Comparison of ENCODE assay signal across 18 cellular contexts in genomic region chr4:142519342-142519741, GRCh38.
DNase-seq lines count a peak whose midpoint lies in the region; ATAC-seq, FAIRE-seq and TF ChIP-seq lines count a peak whose summit lies in the region.
"Had no signal": no experiment of that assay in that cellular context is flagged by ENCODE, and none has a peak within 500 bp of the region (broad histone marks: within the 10 kb centered on the region; RNA-seq: fewer than 3 reads in every experiment).

No MANE protein-coding gene starts in this region.

- POLR2A ChIA-PET in HCT116 (lab: Charles Lee) (no interaction called here), RWPE1 (lab: Yijun Ruan, JAX; ENCODE audit: low non-redundant PET) (no interaction called here)

- intact Hi-C loops in HCT116 (cut with micrococcal nuclease), result no loop called here

- no peaks in the 10 kb centered on the region for H3K9me3 ChIP-seq in HCT116 (ENCODE audit: control insufficient read depth in 1 of 2, insufficient read depth in 1 of 2, low read depth in 1 of 2, low read length in 2 of 2)
- H3K9me3 ChIP-seq: BE2C, Caco-2, Peyer's patch had no signal

- no peaks in the 10 kb centered on the region for H3K27me3 ChIP-seq in HCT116 (ENCODE audit: insufficient read depth, low read length)
- H3K27me3 ChIP-seq: BE2C, Peyer's patch had no signal

- H3K36me3 ChIP-seq in HCT116 (ENCODE audit: control insufficient read depth in 1 of 2, insufficient read depth in 2 of 2, low read length in 2 of 2), result no peaks in the 10 kb centered on the region
- H3K36me3 ChIP-seq: BE2C, Peyer's patch had no signal

- no peak overlapping the region for H2AFZ ChIP-seq in HCT116 (ENCODE audit: low read depth, low read length, poor library complexity, severe bottlenecking)

- CTCF ChIA-PET in HCT116 (lab: Charles Lee) (no interaction called here), RWPE1 (lab: Yijun Ruan, JAX) (interaction anchor here (0.6 to 1.1 kb wide), 2 partner anchors 166 to 1143 kb away, joined by 3 to 4 read pairs; no protein-coding TSS in a partner anchor)

- TF ChIP-seq RAD21 in HCT116 (IDR thresholded peaks at IDR 0.05; ENCODE audit: low read depth), result 0 out of 2 replicates have a peak, but pooled peaks have one; percentile 9

- H3K4me3 ChIP-seq in HCT116 (replicated peaks in 1 of 2; ENCODE audit: low read depth in 1 of 2, low read length in 2 of 2), result no peak overlapping the region
- H3K4me3 ChIP-seq: Peyer's patch had no signal

- TF ChIP-seq POLR2A in HCT116 (IDR thresholded peaks at IDR 0.05; ENCODE audit: borderline replicate concordance, extremely low read depth, insufficient read depth, insufficient read length), result no peak

- no peaks in the 10 kb centered on the region for H3K79me2 ChIP-seq in HCT116 (ENCODE audit: insufficient read depth, low read length)

- H3K27ac ChIP-seq in HCT116 (ENCODE audit: low read depth, low read length) (no peak overlapping the region), RWPE1 (no peak overlapping the region)
- H3K27ac ChIP-seq: Peyer's patch had no signal

- TF ChIP-seq CTCF in HCT116 (IDR thresholded peaks at IDR 0.05 in 2 of 3, conservative IDR thresholded peaks at IDR 0.05 in 1 of 3; ENCODE audit: borderline replicate concordance in 1 of 3, insufficient read depth in 1 of 3, low read depth in 2 of 3, low read length in 2 of 3) (no peak), RWPE1 (conservative IDR thresholded peaks at IDR 0.05; ENCODE audit: low read depth) (no peak), chondrocyte (IDR thresholded peaks at IDR 0.05) (peak; percentile 47)

- no peak overlapping the region for H3K9ac ChIP-seq in HCT116 (ENCODE audit: low read length)

- no peak overlapping the region for H3K27ac Mint-ChIP-seq in chondrocyte (ENCODE audit: unreplicated experiment)
- H3K27ac Mint-ChIP-seq: CD4-positive, CD25-positive, alpha-beta regulatory T cell had no signal

- no peaks in the 10 kb centered on the region for H4K20me1 ChIP-seq in HCT116 (ENCODE audit: insufficient read depth)

- H3K36me3 Mint-ChIP-seq in chondrocyte (ENCODE audit: low read depth), result no peaks in the 10 kb centered on the region

- H3K27me3 Mint-ChIP-seq in chondrocyte (ENCODE audit: low read depth), result no peaks in the 10 kb centered on the region
- H3K27me3 Mint-ChIP-seq: CD4-positive, CD25-positive, alpha-beta regulatory T cell had no signal

- ATAC-seq in HCT116 (no peak), HG03175 (IDR thresholded peaks at IDR 0.05; ENCODE audit: unreplicated experiment) (no peak)

- H3K4me3 Mint-ChIP-seq in chondrocyte (ENCODE audit: unreplicated experiment), result no peak overlapping the region
- H3K4me3 Mint-ChIP-seq: CD4-positive, CD25-positive, alpha-beta regulatory T cell; HFFc6 had no signal

- no peak overlapping the region for H3K4me2 ChIP-seq in HCT116 (ENCODE audit: low read length)

- peaks cover 6% of the 10 kb centered on the region for H3K4me1 Mint-ChIP-seq in chondrocyte (ENCODE audit: low read depth)

- DNase-seq in COLO829 (ENCODE audit: low spot score) (peak; percentile 42), HCT116 (ENCODE audit: low read depth, low spot score) (no peak), RWPE1 (ENCODE audit: low spot score) (peak; percentile 8), chondrocyte (ENCODE audit: low spot score) (no peak), DMS53 (lab: John Stamatoyannopoulos, UW) (no peak), frontal cortex (ENCODE audit: low spot score in 2 of 2) (no peak)
- DNase-seq in activated CD4-positive, alpha-beta T cell treated with anti-CD3 and anti-CD28 coated beads for 48 hours, result no peak
- DNase-seq: BE2C; Caco-2; CD4-positive, CD25-positive, alpha-beta regulatory T cell; HFFc6; NCI-H1417 treated with DMSO at 0.1 percent for 48 hours; NCI-H187 treated with DMSO at 0.1 percent for 48 hours; NCI-H2227 treated with DMSO at 0.1 percent for 48 hours; NCI-H526; Peyer's patch; SHP77 had no signal

- no peaks in the 10 kb centered on the region for H3K9me2 ChIP-seq in HCT116 (ENCODE audit: insufficient read depth)

- no peaks in the 10 kb centered on the region for H3K4me1 ChIP-seq in HCT116 (ENCODE audit: control insufficient read depth in 1 of 2, insufficient read depth in 2 of 2, low read length in 2 of 2)
- H3K4me1 ChIP-seq: Caco-2, Peyer's patch had no signal

- H3K9me3 Mint-ChIP-seq in chondrocyte (ENCODE audit: low read depth), result no peaks in the 10 kb centered on the region
- H3K9me3 Mint-ChIP-seq: HFFc6 had no signal

- RAD21 ChIA-PET in HCT116 (lab: Charles Lee; ENCODE audit: low non-redundant PET in 1 of 2, low total read pairs in 2 of 2, uncharacterized antibody in 2 of 2, unreplicated experiment in 2 of 2), result no interaction called here

- no TSS peak for BruUV-seq in HCT116 (replicated peaks; lab: Mats Ljungman, UMichigan)

- FAIRE-seq in frontal cortex (lab: Jason Lieb, UNC), result no peak

TF ChIP-seq in HCT116, 20 proteins besides CTCF, POLR2A, EP300 and RAD21:
- TF ChIP-seq MAX (IDR thresholded peaks at IDR 0.05) (no peak), SRF (IDR thresholded peaks at IDR 0.05; ENCODE audit: low read depth) (no peak), CBX3 (IDR thresholded peaks at IDR 0.05; ENCODE audit: low read depth) (no peak), SIN3A (IDR thresholded peaks at IDR 0.05; ENCODE audit: low read depth) (no peak), POLR2AphosphoS5 (IDR thresholded peaks at IDR 0.05; ENCODE audit: low read depth, low read length) (no peak), SP1 (IDR thresholded peaks at IDR 0.05; ENCODE audit: low read depth) (no peak), ZBTB33 (IDR thresholded peaks at IDR 0.05; ENCODE audit: extremely low read depth, insufficient replicate concordance, low read length) (no peak), ATF3 (IDR thresholded peaks at IDR 0.05) (no peak), ZNF274 (IDR thresholded peaks at IDR 0.05; ENCODE audit: low read depth, low read length) (no peak), FOSL1 (IDR thresholded peaks at IDR 0.05; ENCODE audit: low read depth) (no peak), TCF7L2 (IDR thresholded peaks at IDR 0.05; ENCODE audit: borderline replicate concordance, extremely low read depth, insufficient read depth, insufficient read length) (no peak), REST (IDR thresholded peaks at IDR 0.05; ENCODE audit: low read depth) (no peak), ELF1 (IDR thresholded peaks at IDR 0.05; ENCODE audit: borderline replicate concordance, low read depth) (no peak), CEBPB (IDR thresholded peaks at IDR 0.05; ENCODE audit: low read depth) (no peak)

Comparison
In these comparisons a context has a peak if more than half of its experiments do, and no peak if none do; other contexts are left out.
1. DNase-seq: peak in COLO829 (single experiment) and RWPE1 (single experiment); none in HCT116 (single experiment), chondrocyte (single experiment), DMS53 (single experiment), activated CD4-positive, alpha-beta T cell treated with anti-CD3 and anti-CD28 coated beads for 48 hours (single experiment) and frontal cortex (0 of 2).